Comparison of ENCODE assay signal across 23 cellular contexts in the genomic region with DNA sequence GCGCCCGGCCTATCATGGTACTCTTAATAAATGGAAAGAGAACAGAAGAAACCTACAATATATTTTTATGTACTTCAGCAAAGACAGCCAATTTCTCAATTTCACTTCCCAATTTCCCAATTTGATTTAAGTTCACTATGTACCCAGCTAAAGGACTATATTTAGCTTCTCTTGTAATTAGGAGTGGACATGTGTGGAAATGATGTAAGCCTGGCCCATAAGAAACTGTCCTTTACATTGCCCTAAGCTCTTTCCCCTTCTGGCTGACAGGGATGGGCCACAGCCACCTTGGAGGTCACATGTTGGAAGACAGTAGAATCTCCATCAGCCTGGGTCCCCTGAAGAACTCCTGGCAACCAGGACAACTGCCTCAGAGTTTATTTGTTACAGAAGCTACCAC. TPM values are rescaled to one million over a fixed set of nuclear protein-coding genes. Genes with fewer than 3 reads are reported as not detected.
DNase-seq lines count a peak whose midpoint lies in the region; ATAC-seq, FAIRE-seq and TF ChIP-seq lines count a peak whose summit lies in the region.
"Had no signal": no experiment of that assay in that cellular context is flagged by ENCODE, and none has a peak within 500 bp of the region (broad histone marks: within the 10 kb centered on the region; RNA-seq: fewer than 3 reads in every experiment).

No MANE protein-coding gene starts in this region.

- H3K4me3 Mint-ChIP-seq in activated CD4-positive, alpha-beta T cell treated with anti-CD3 and anti-CD28 coated beads for 36 hours: no peak overlapping the region
- no peak overlapping the region for H3K4me3 Mint-ChIP-seq in H9
- H3K4me3 Mint-ChIP-seq: activated CD8-positive, alpha-beta T cell treated with anti-CD3 and anti-CD28 coated beads, Interleukin-2, amount 10 ng/mL, durations not matched to agents 7 days and 5 days; activated naive CD4-positive, alpha-beta T cell treated with anti-CD3 and anti-CD28 coated beads, Interleukin-2, amount 10 ng/mL, durations not matched to agents 7 days and 5 days; activated T-cell treated with anti-CD3 and anti-CD28 coated beads, Interleukin-2, amount 50 U/mL, for 24 hours; endodermal cell; natural killer cell treated with Interleukin-12 subunit alpha and Interleukin-12 subunit beta and Interleukin-15 and Interleukin-18, amount 100 ng/mL, for 72 hours; type B pancreatic cell had no signal

- no peak for TF ChIP-seq RAD21 in GM12878 (IDR thresholded peaks at IDR 0.05; ENCODE audit: insufficient read depth, low read depth, low read length)

- H2BK120ac ChIP-seq in H9 (ENCODE audit: low read depth, low read length, poor library complexity, severe bottlenecking): no peak overlapping the region

- H3K9ac ChIP-seq in GM12878 (ENCODE audit: control insufficient read depth, insufficient read depth, low read length): no peak overlapping the region
- H3K9ac ChIP-seq in H9 (ENCODE audit: extremely low read depth, insufficient read length, low read length): no peak overlapping the region
- H3K9ac ChIP-seq: parathyroid adenoma, SK-N-SH had no signal

- H3K4ac ChIP-seq in H9 (ENCODE audit: low read depth, low read length): no peak overlapping the region

- no peak overlapping the region for H2BK15ac ChIP-seq in H9 (ENCODE audit: low read depth, low read length)

- H3T11ph ChIP-seq in H9 (ENCODE audit: low read length): no peak overlapping the region

- CTCF ChIA-PET in GM12878 (lab: Yijun Ruan, JAX): no interaction called here
- CTCF ChIA-PET in activated CD4-positive, alpha-beta T cell treated with anti-CD3 and anti-CD28 coated beads for 36 hours (lab: Charles Lee): no interaction called here

- no peak overlapping the region for H2BK12ac ChIP-seq in H9 (ENCODE audit: insufficient read length, low read depth, low read length)

- TF ChIP-seq POLR2A in GM12878 (IDR thresholded peaks at IDR 0.05; ENCODE audit: low read depth, low read length): no peak

- no peak overlapping the region for H3K23ac ChIP-seq in H9 (ENCODE audit: insufficient read length, low read depth, low read length)

- H3K9me3 Mint-ChIP-seq in activated CD4-positive, alpha-beta T cell treated with anti-CD3 and anti-CD28 coated beads for 36 hours (ENCODE audit: low read depth): no peaks in the 10 kb centered on the region
- H3K9me3 Mint-ChIP-seq in H9: no peaks in the 10 kb centered on the region
- H3K9me3 Mint-ChIP-seq: activated naive CD4-positive, alpha-beta T cell treated with anti-CD3 and anti-CD28 coated beads, Interleukin-2, amount 10 ng/mL, durations not matched to agents 7 days and 5 days; activated T-cell treated with anti-CD3 and anti-CD28 coated beads, Interleukin-2, amount 50 U/mL, for 24 hours; endodermal cell; natural killer cell treated with Interleukin-12 subunit alpha and Interleukin-12 subunit beta and Interleukin-15 and Interleukin-18, amount 100 ng/mL, for 72 hours; type B pancreatic cell had no signal

- peaks cover 49% of the 10 kb centered on the region for H3K36me3 Mint-ChIP-seq in activated CD4-positive, alpha-beta T cell treated with anti-CD3 and anti-CD28 coated beads for 36 hours (ENCODE audit: low read depth)
- peaks cover 23 to 82% (median 80%) of the 10 kb centered on the region in 3 experiments; a peak in 6 of 7 replicates for H3K36me3 Mint-ChIP-seq in H9 (ENCODE audit: insufficient read depth in 1 of 3, low read depth in 3 of 3)

- no peak for TF ChIP-seq EP300 in GM12878 (IDR thresholded peaks at IDR 0.05; ENCODE audit: borderline replicate concordance in 1 of 2, control insufficient read depth in 1 of 2, low read depth in 2 of 2, low read length in 2 of 2)

- TSS peak; percentile 1 for BruUV-seq in GM12878 (replicated peaks; lab: Mats Ljungman, UMichigan)

- peaks cover 1 to 41% of the 10 kb centered on the region in 2 experiments; a peak in 3 of 4 replicates for H3K36me3 ChIP-seq in GM12878 (ENCODE audit: control insufficient read depth in 2 of 2, insufficient read depth in 2 of 2, low read length in 1 of 2)

- H3K4me1 ChIP-seq in GM12878 (ENCODE audit: control insufficient read depth, insufficient read depth, low read length): peaks cover 4% of the 10 kb centered on the region; the same call in 1 of the 2 replicates
- no peaks in the 10 kb centered on the region for H3K4me1 ChIP-seq in H9 (ENCODE audit: insufficient read depth, low read length)
- H3K4me1 ChIP-seq: parathyroid adenoma had no signal

- H2BK5ac ChIP-seq in H9 (ENCODE audit: insufficient read length, low read length): no peak overlapping the region

- no peak overlapping the region for H4K5ac ChIP-seq in H9 (ENCODE audit: insufficient read length, low read depth, low read length)

- H2AFZ ChIP-seq in GM12878 (ENCODE audit: control insufficient read depth, low read depth, low read length) (no peak overlapping the region), H9 (ENCODE audit: low read length) (no peak overlapping the region)
- H2AFZ ChIP-seq: parathyroid adenoma, PC-9 had no signal

- peaks cover 34% of the 10 kb centered on the region for H3K79me2 ChIP-seq in GM12878 (ENCODE audit: control insufficient read depth, insufficient read depth, low read length)
- no peaks in the 10 kb centered on the region; the same call in 1 of the 2 replicates for H3K79me2 ChIP-seq in H9 (ENCODE audit: insufficient read depth, low read length)

- ATAC-seq in GM12878: no peak
- no peak for ATAC-seq in activated CD4-positive, alpha-beta T cell treated with anti-CD3 and anti-CD28 coated beads for 36 hours
- ATAC-seq: activated CD8-positive, alpha-beta T cell treated with anti-CD3 and anti-CD28 coated beads, Interleukin-2, amount 10 ng/mL, durations not matched to agents 7 days and 5 days; natural killer cell treated with Interleukin-12 subunit alpha and Interleukin-12 subunit beta and Interleukin-15 and Interleukin-18, amount 100 ng/mL, for 72 hours had no signal

- peaks cover 7% of the 10 kb centered on the region for H3K79me1 ChIP-seq in H9 (ENCODE audit: insufficient read depth, low read depth, low read length, poor library complexity, severe bottlenecking)

- no peaks in the 10 kb centered on the region for H4K20me1 ChIP-seq in GM12878 (ENCODE audit: control insufficient read depth, insufficient read depth)
- no peaks in the 10 kb centered on the region for H4K20me1 ChIP-seq in H9 (ENCODE audit: control insufficient read depth, insufficient read depth, insufficient read length)

- H2AK5ac ChIP-seq in H9 (ENCODE audit: insufficient read length, low read length): no peak overlapping the region

- H3K56ac ChIP-seq in H9 (ENCODE audit: insufficient read length, low read depth, low read length): no peak overlapping the region

- no peak overlapping the region for H3K27ac ChIP-seq in GM12878 (ENCODE audit: control insufficient read depth, insufficient read depth)
- no peak overlapping the region for H3K27ac ChIP-seq in H9 (ENCODE audit: insufficient read length, low read depth, low read length)
- H3K27ac ChIP-seq: parathyroid adenoma, PC-9 had no signal

- no peak overlapping the region for H3K14ac ChIP-seq in H9 (ENCODE audit: insufficient read depth, low read length)

- H3K18ac ChIP-seq in H9 (ENCODE audit: insufficient read length, low read depth, low read length): no peak overlapping the region

- H3K4me2 ChIP-seq in GM12878 (ENCODE audit: control insufficient read depth, insufficient read depth) (no peak overlapping the region; the same call in 1 of the 2 replicates), H9 (ENCODE audit: insufficient read depth, insufficient read length, low read length) (no peak overlapping the region)
- H3K4me2 ChIP-seq: PC-9, SK-N-SH had no signal

- RAD21 ChIA-PET in GM12878 (lab: Charles Lee; ENCODE audit: unreplicated experiment): no interaction called here

- no peaks in the 10 kb centered on the region for H3K27me3 ChIP-seq in GM12878 (replicated peaks in 1 of 2; ENCODE audit: control insufficient read depth in 2 of 2, insufficient read depth in 2 of 2, low read length in 1 of 2)
- H3K27me3 ChIP-seq in H9 (ENCODE audit: insufficient read depth, low read length): no peaks in the 10 kb centered on the region

- no peaks in the 10 kb centered on the region for H3K23me2 ChIP-seq in H9 (ENCODE audit: insufficient read length, low read depth, low read length, poor library complexity, severe bottlenecking)

- POLR2A ChIA-PET in GM12878 (lab: Charles Lee): interaction anchor here (0.6 kb wide), 1 partner anchor 49 kb away, joined by 3 read pairs; no protein-coding TSS in a partner anchor
- POLR2A ChIA-PET in activated CD4-positive, alpha-beta T cell treated with anti-CD3 and anti-CD28 coated beads for 36 hours (lab: Charles Lee): no interaction called here

- no peak overlapping the region for H4K91ac ChIP-seq in H9 (ENCODE audit: insufficient read length, low read depth, low read length)

- H4K8ac ChIP-seq in H9 (replicated peaks; ENCODE audit: insufficient read length, low read depth, low read length): no peak overlapping the region

- intact Hi-C loops in GM12878 (cut with micrococcal nuclease; ENCODE audit: unreplicated experiment): no loop called here
- intact Hi-C loops in activated CD4-positive, alpha-beta T cell treated with anti-CD3 and anti-CD28 coated beads for 36 hours (cut with DNase I, micrococcal nuclease): no loop called here

- TF ChIP-seq CTCF in GM12878 (IDR thresholded peaks at IDR 0.05 in 2 of 3, conservative IDR thresholded peaks at IDR 0.05 in 1 of 3; ENCODE audit: control insufficient read depth in 2 of 3, extremely low read depth in 1 of 3, insufficient read depth in 1 of 3, low read depth in 3 of 3, low read length in 3 of 3): no peak
- no peak for TF ChIP-seq CTCF in H9 (conservative IDR thresholded peaks at IDR 0.05)

- H3K4me1 Mint-ChIP-seq in activated CD4-positive, alpha-beta T cell treated with anti-CD3 and anti-CD28 coated beads for 36 hours: peaks cover 26% of the 10 kb centered on the region
- H3K4me1 Mint-ChIP-seq in H9: 0 out of 4 replicates have a peak, but pooled peaks cover 5% of the 10 kb centered on the region in 2 experiments

- in situ Hi-C loops in GM12878 (cut with MboI): no loop called here

- no peak for FAIRE-seq in GM12878 (lab: Jason Lieb, UNC)
- FAIRE-seq: astrocyte, H54 had no signal

- H2BK20ac ChIP-seq in H9 (ENCODE audit: low read depth, low read length, poor library complexity, severe bottlenecking): no peak overlapping the region

- H3K9me3 ChIP-seq in GM12878 (replicated peaks; ENCODE audit: control insufficient read depth, insufficient read depth, low read length): no peaks in the 10 kb centered on the region
- H3K9me3 ChIP-seq in H9 (ENCODE audit: control insufficient read depth, low read depth, low read length): no peaks in the 10 kb centered on the region
- H3K9me3 ChIP-seq: SK-N-SH had no signal

- no peak overlapping the region for H3K27ac Mint-ChIP-seq in activated CD4-positive, alpha-beta T cell treated with anti-CD3 and anti-CD28 coated beads for 36 hours
- no peak overlapping the region for H3K27ac Mint-ChIP-seq in H9
- H3K27ac Mint-ChIP-seq: activated CD8-positive, alpha-beta T cell treated with anti-CD3 and anti-CD28 coated beads, Interleukin-2, amount 10 ng/mL, durations not matched to agents 7 days and 5 days; activated naive CD4-positive, alpha-beta T cell treated with anti-CD3 and anti-CD28 coated beads, Interleukin-2, amount 10 ng/mL, durations not matched to agents 7 days and 5 days; activated T-cell treated with anti-CD3 and anti-CD28 coated beads, Interleukin-2, amount 50 U/mL, for 24 hours; natural killer cell treated with Interleukin-12 subunit alpha and Interleukin-12 subunit beta and Interleukin-15 and Interleukin-18, amount 100 ng/mL, for 72 hours; type B pancreatic cell had no signal

- DNase-seq in MV-4-11 (lab: John Stamatoyannopoulos, UW) (peak; percentile 95), GM12878 (ENCODE audit: low read depth, low spot score) (no peak), midbrain (lab: John Stamatoyannopoulos, UW) (peak; percentile 14), H9 (no peak)
- no peak for DNase-seq in activated CD4-positive, alpha-beta T cell treated with anti-CD3 and anti-CD28 coated beads for 36 hours
- DNase-seq: activated CD8-positive, alpha-beta T cell treated with anti-CD3 and anti-CD28 coated beads, Interleukin-2, amount 10 ng/mL, durations not matched to agents 7 days and 5 days; activated naive CD4-positive, alpha-beta T cell treated with anti-CD3 and anti-CD28 coated beads, Interleukin-2, amount 10 ng/mL, durations not matched to agents 7 days and 5 days; activated T-cell treated with anti-CD3 and anti-CD28 coated beads, Interleukin-2, amount 50 U/mL, for 24 hours; DMS79 treated with DMSO at 0.1 percent for 48 hours; endodermal cell; hippocampal formation; islet precursor cell; NCI-H1417 treated with DMSO at 0.1 percent for 48 hours; NCI-H69; PC-9; SK-N-SH; T-helper 9 cell had no signal

- SMC1A ChIA-PET in GM12878 (lab: Charles Lee; ENCODE audit: uncharacterized antibody, unreplicated experiment): interaction anchor here (1.3 kb wide), 2 partner anchors 17 to 31 kb away, joined by 3 to 4 read pairs; no protein-coding TSS in a partner anchor

- 100% methylated on average over 2 of the region's 2 CpGs for WGBS in GM12878 (ENCODE audit: insufficient coverage, insufficient replicate concordance, low lambda C conversion rate, missing lambda C conversion rate)
- no CpG with 5 or more reads among the region's 2 CpGs for WGBS in H9 (ENCODE audit: extremely low coverage, insufficient read length, low lambda C conversion rate)

- no peak overlapping the region for H3K4me3 ChIP-seq in GM12878
- H3K4me3 ChIP-seq: PC-9, skin epidermis had no signal

- no peaks in the 10 kb centered on the region for H3K27me3 Mint-ChIP-seq in activated CD4-positive, alpha-beta T cell treated with anti-CD3 and anti-CD28 coated beads for 36 hours
- H3K27me3 Mint-ChIP-seq in H9 (ENCODE audit: low read depth): no peaks in the 10 kb centered on the region
- H3K27me3 Mint-ChIP-seq: activated naive CD4-positive, alpha-beta T cell treated with anti-CD3 and anti-CD28 coated beads, Interleukin-2, amount 10 ng/mL, durations not matched to agents 7 days and 5 days; activated T-cell treated with anti-CD3 and anti-CD28 coated beads, Interleukin-2, amount 50 U/mL, for 24 hours; natural killer cell treated with Interleukin-12 subunit alpha and Interleukin-12 subunit beta and Interleukin-15 and Interleukin-18, amount 100 ng/mL, for 72 hours; type B pancreatic cell had no signal

RNA-seq across cellular contexts. Expression of gene TMEM39A, which starts 6.2 kb away (rescaled TPM):
- total RNA-seq in GM12878 (2013; cell fraction: nucleolus; rRNA removed): 197 and 208 TPM in 2 replicates
- total RNA-seq in GM12878 (2014; rRNA removed) (32.2 and 38.5 TPM in 2 replicates), GM12878 (2014; rRNA removed; fragmentation: Illumina TruSeq; extraction: Trizol) (20.7 and 23.3 TPM in 2 replicates), GM12878 (2021) (35.8 and 39.0 TPM in 2 replicates), H9 (2021) (40.4 and 45.0 TPM in 2 replicates)
- 14.8 TPM for polyA plus RNA-seq in GM12878 (2011; ENCODE audit: low read depth)
- polyA plus RNA-seq in GM12878 (2011; rRNA removed) (43.2 and 44.7 TPM in 2 replicates), GM12878 (2014; fragmentation: Illumina TruSeq; extraction: Trizol) (19.8 and 21.7 TPM in 2 replicates), GM12878 (2014; fragmentation: Nextera tagmentation; extraction: Ambion mirVana) (10 to 100 TPM; 10.8 to 21.2 TPM), GM12878 (2014; rRNA removed) (27.0 and 28.0 TPM in 2 replicates), GM12878 (2016; fragmentation: Nextera tagmentation; extraction: Ambion mirVana) (10 to 100 TPM; 40.4 to 41.6 TPM)
- polyA plus RNA-seq in GM12878 (2011; cell fraction: cytosol; rRNA removed): 25.6 and 26.8 TPM in 2 replicates
- polyA plus RNA-seq in GM12878 (2011; cell fraction: nucleus; rRNA removed): 59.1 and 86.2 TPM in 2 replicates
- 24.8 and 26.8 TPM in 2 replicates for polyA plus RNA-seq in GM12878 (2012)
- polyA minus RNA-seq in GM12878 (2011; rRNA and poly(A)+ RNA removed): 83.7 and 91.1 TPM in 2 replicates
- polyA minus RNA-seq in GM12878 (2011; cell fraction: cytosol; rRNA and poly(A)+ RNA removed): 7.7 and 11.2 TPM in 2 replicates
- 53.1 and 60.4 TPM in 2 replicates for polyA minus RNA-seq in GM12878 (2011; cell fraction: nucleus; rRNA and poly(A)+ RNA removed)
- 10 to 100 TPM; 24.5 to 30.5 TPM for total RNA-seq in activated CD4-positive, alpha-beta T cell treated with anti-CD3 and anti-CD28 coated beads for 36 hours

RNA-seq across cellular contexts. Expression of gene POGLUT1, which starts 11.5 kb away (rescaled TPM):
- total RNA-seq in GM12878 (2013; cell fraction: nucleolus; rRNA removed): 118 and 124 TPM in 2 replicates
- total RNA-seq in GM12878 (2014; rRNA removed) (19.1 and 22.7 TPM in 2 replicates), GM12878 (2014; rRNA removed; fragmentation: Illumina TruSeq; extraction: Trizol) (18.5 and 19.0 TPM in 2 replicates), GM12878 (2021) (20.3 and 27.1 TPM in 2 replicates), H9 (2021) (22.9 and 23.3 TPM in 2 replicates)
- polyA plus RNA-seq in GM12878 (2011; ENCODE audit: low read depth): 9.3 TPM
- polyA plus RNA-seq in GM12878 (2011; rRNA removed) (38.3 and 53.7 TPM in 2 replicates), GM12878 (2014; fragmentation: Illumina TruSeq; extraction: Trizol) (19.8 and 22.5 TPM in 2 replicates), GM12878 (2014; fragmentation: Nextera tagmentation; extraction: Ambion mirVana) (10 to 100 TPM; 18.3 to 37.9 TPM), GM12878 (2014; rRNA removed) (13.3 and 16.4 TPM in 2 replicates), GM12878 (2016; fragmentation: Nextera tagmentation; extraction: Ambion mirVana) (10 to 100 TPM; 25.7 to 29.3 TPM)
- polyA plus RNA-seq in GM12878 (2011; cell fraction: cytosol; rRNA removed): 13.7 and 16.3 TPM in 2 replicates
- 38.2 and 38.9 TPM in 2 replicates for polyA plus RNA-seq in GM12878 (2011; cell fraction: nucleus; rRNA removed)
- polyA plus RNA-seq in GM12878 (2012): 13.3 and 15.9 TPM in 2 replicates
- polyA minus RNA-seq in GM12878 (2011; rRNA and poly(A)+ RNA removed): 27.0 and 39.1 TPM in 2 replicates
- polyA minus RNA-seq in GM12878 (2011; cell fraction: cytosol; rRNA and poly(A)+ RNA removed): 11.4 and 12.6 TPM in 2 replicates
- polyA minus RNA-seq in GM12878 (2011; cell fraction: nucleus; rRNA and poly(A)+ RNA removed): 21.5 and 37.2 TPM in 2 replicates
- total RNA-seq in activated CD4-positive, alpha-beta T cell treated with anti-CD3 and anti-CD28 coated beads for 36 hours: 10 to 100 TPM; 11.4 to 12.3 TPM

RNA-seq across cellular contexts. Expression of gene TIMMDC1, which starts 41.1 kb away (rescaled TPM):
- total RNA-seq in GM12878 (2013; cell fraction: nucleolus; rRNA removed): 48.8 and 57.4 TPM in 2 replicates
- total RNA-seq in GM12878 (2014; rRNA removed) (55.5 and 59.3 TPM in 2 replicates), GM12878 (2014; rRNA removed; fragmentation: Illumina TruSeq; extraction: Trizol) (52.3 and 55.9 TPM in 2 replicates), GM12878 (2021) (76.3 and 79.7 TPM in 2 replicates), H9 (2021) (104 and 109 TPM in 2 replicates)
- polyA plus RNA-seq in GM12878 (2011; ENCODE audit: low read depth): 46.8 TPM
- polyA plus RNA-seq in GM12878 (2011; rRNA removed) (67.9 and 98.2 TPM in 2 replicates), GM12878 (2014; fragmentation: Illumina TruSeq; extraction: Trizol) (56.7 and 64.3 TPM in 2 replicates), GM12878 (2014; fragmentation: Nextera tagmentation; extraction: Ambion mirVana) (100 to 1,000 TPM; 136 to 146 TPM), GM12878 (2014; rRNA removed) (62.5 and 70.8 TPM in 2 replicates), GM12878 (2016; fragmentation: Nextera tagmentation; extraction: Ambion mirVana) (100 to 1,000 TPM; 138 to 142 TPM)
- 43.3 and 50.3 TPM in 2 replicates for polyA plus RNA-seq in GM12878 (2011; cell fraction: cytosol; rRNA removed)
- 31.7 and 36.5 TPM in 2 replicates for polyA plus RNA-seq in GM12878 (2011; cell fraction: nucleus; rRNA removed)
- 32.6 and 37.3 TPM in 2 replicates for polyA plus RNA-seq in GM12878 (2012)
- 28.7 and 39.7 TPM in 2 replicates for polyA minus RNA-seq in GM12878 (2011; rRNA and poly(A)+ RNA removed)
- 15.9 and 26.4 TPM in 2 replicates for polyA minus RNA-seq in GM12878 (2011; cell fraction: cytosol; rRNA and poly(A)+ RNA removed)
- 26.7 and 37.4 TPM in 2 replicates for polyA minus RNA-seq in GM12878 (2011; cell fraction: nucleus; rRNA and poly(A)+ RNA removed)
- total RNA-seq in activated CD4-positive, alpha-beta T cell treated with anti-CD3 and anti-CD28 coated beads for 36 hours: 10 to 100 TPM; 82.3 to 96.0 TPM

Comparison
In these comparisons a context has a peak if more than half of its experiments do, and no peak if none do; other contexts are left out.
1. DNase-seq: peak in MV-4-11 (single experiment) and midbrain (single experiment); none in GM12878 (single experiment), activated CD4-positive, alpha-beta T cell treated with anti-CD3 and anti-CD28 coated beads for 36 hours (single experiment) and H9 (single experiment).